In the genomic region with DNA sequence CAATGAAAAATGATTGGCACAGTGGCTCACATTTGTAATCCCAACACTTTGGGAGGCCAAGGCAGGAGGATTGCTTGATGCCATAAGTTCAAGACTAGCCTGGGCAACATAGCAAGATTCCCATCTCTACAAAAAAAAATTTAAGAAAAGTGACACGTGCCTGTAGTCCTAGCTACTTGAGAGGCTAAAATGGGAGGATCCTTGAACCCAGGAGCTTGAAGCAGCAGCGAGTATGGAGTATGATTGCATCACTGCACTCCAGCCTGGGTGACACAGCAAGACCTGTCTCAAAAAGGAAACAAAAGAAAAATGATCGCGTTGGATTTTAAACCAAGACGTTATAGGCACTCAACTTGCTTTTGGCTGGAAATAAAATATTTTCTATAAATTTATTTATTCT, we compare ENCODE assay signal across 1 cellular context.
TF ChIP-seq lines count a peak whose summit lies in the region.

No MANE protein-coding gene starts in this region.

TF ChIP-seq in IMR-90, 13 proteins besides CTCF, POLR2A, EP300 and RAD21:
- TF ChIP-seq MXI1 (IDR thresholded peaks at IDR 0.05; ENCODE audit: borderline replicate concordance, low read depth, low read length) (no peak), FOS (IDR thresholded peaks at IDR 0.05; ENCODE audit: low read depth, low read length) (no peak), CEBPB (IDR thresholded peaks at IDR 0.05; ENCODE audit: low read depth, low read length) (peak; percentile 36; the same call in 1 of the 2 replicates)
